ENCODE assay signal across 1 cellular context in the genomic region with DNA sequence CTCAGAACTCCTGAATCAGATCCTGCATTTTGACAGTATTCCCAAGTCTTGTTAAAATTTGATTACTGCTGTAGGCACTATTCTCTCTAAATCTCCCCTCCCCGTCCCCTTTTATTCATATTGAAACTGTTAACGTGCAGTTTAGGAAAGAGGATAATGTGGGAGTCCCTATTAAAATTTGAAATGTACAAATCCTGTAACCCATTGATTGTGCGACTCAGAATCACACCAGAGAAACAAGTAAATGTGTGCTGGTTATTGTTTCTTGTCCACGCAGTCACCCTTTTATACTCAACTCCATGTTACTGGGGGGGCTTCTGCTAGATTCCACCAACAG.
TF ChIP-seq lines count a peak whose summit lies in the region.

No MANE protein-coding gene starts in this region.

TF ChIP-seq in HEK293, 187 proteins besides CTCF, POLR2A, EP300 and RAD21 (continued from another document):
- TF ChIP-seq ZBTB8A (tag by site-specific recombination; IDR thresholded peaks at IDR 0.05) (no peak), ZNF148 (tag by site-specific recombination; IDR thresholded peaks at IDR 0.05; ENCODE audit: borderline replicate concordance) (no peak), ZNF184 (tag by site-specific recombination; IDR thresholded peaks at IDR 0.05) (peak; percentile 3; the same call in 1 of the 2 replicates), ZNF121 (tag by site-specific recombination; IDR thresholded peaks at IDR 0.05) (no peak), ZNF660 (tag by site-specific recombination; IDR thresholded peaks at IDR 0.05) (0 out of 2 replicates have a peak, but pooled peaks have one; percentile 3), ZNF169 (tag by site-specific recombination; IDR thresholded peaks at IDR 0.05) (no peak), SP2 (tag by site-specific recombination; IDR thresholded peaks at IDR 0.05) (no peak), ZSCAN30 (tag by site-specific recombination; IDR thresholded peaks at IDR 0.05) (no peak), ZNF610 (tag by site-specific recombination; IDR thresholded peaks at IDR 0.05; ENCODE audit: borderline replicate concordance) (no peak)
